Comparison of ENCODE assay signal across 35 cellular contexts in the genomic region with DNA sequence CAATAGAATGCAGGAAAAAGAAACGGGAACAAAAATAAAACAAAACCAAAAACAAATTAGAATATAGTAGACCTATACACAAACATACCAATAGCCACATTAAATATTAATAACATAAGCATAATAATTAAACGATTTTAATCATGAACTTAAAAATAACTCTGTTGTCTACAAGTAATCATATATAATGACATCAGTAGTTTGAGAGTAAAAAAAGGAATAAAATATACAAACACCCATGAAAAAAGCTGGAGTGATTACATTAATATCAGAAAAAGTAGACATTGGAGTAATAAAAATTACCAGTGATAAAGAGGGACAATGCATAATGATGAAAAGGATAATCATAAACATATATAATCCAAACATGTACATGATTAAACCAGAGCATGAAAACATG.
DNase-seq lines count a peak whose midpoint lies in the region; ATAC-seq, FAIRE-seq and TF ChIP-seq lines count a peak whose summit lies in the region.
"Had no signal": no experiment of that assay in that cellular context is flagged by ENCODE, and none has a peak within 500 bp of the region (broad histone marks: within the 10 kb centered on the region; RNA-seq: fewer than 3 reads in every experiment).

No MANE protein-coding gene starts in this region.

- H3K4me1 ChIP-seq in HepG2 (ENCODE audit: insufficient read depth, low read length) (no peaks in the 10 kb centered on the region), right lobe of liver (no peaks in the 10 kb centered on the region), HEK293 (ENCODE audit: control insufficient read depth, insufficient read depth, low read length) (no peaks in the 10 kb centered on the region), pancreas (no peaks in the 10 kb centered on the region)
- H3K4me1 ChIP-seq: A549; BE2C; BLaER1; BLaER1 treated with 17β-estradiol and CSF1 and Interleukin-3, amounts not matched to agents 10 nM and 100 nM; Caco-2 had no signal

- no peak for TF ChIP-seq RAD21 in HepG2 (CRISPR knock-in tag; IDR thresholded peaks at IDR 0.05)

- intact Hi-C loops in HepG2 (cut with micrococcal nuclease; ENCODE audit: unreplicated experiment) (no loop called here), right lobe of liver (cut with DNase I) (no loop called here), pancreas (cut with DNase I) (no loop called here)

- TF ChIP-seq POLR2A in HepG2 (IDR thresholded peaks at IDR 0.05; ENCODE audit: insufficient read depth in 1 of 2, low read depth in 2 of 2, low read length in 2 of 2) = no peak
- no peak for TF ChIP-seq POLR2A in right lobe of liver (IDR thresholded peaks at IDR 0.05)

- H3K27me3 ChIP-seq in HepG2 (ENCODE audit: control insufficient read depth in 1 of 2, insufficient read depth in 2 of 2, low read length in 2 of 2) = no peaks in the 10 kb centered on the region
- no peaks in the 10 kb centered on the region for H3K27me3 ChIP-seq in right lobe of liver
- H3K27me3 ChIP-seq in pancreas = no peaks in the 10 kb centered on the region
- H3K27me3 ChIP-seq: BE2C; BLaER1; BLaER1 treated with 17β-estradiol and CSF1 and Interleukin-3, amounts not matched to agents 10 nM and 100 nM had no signal

- no peak overlapping the region for H3K4me2 ChIP-seq in HepG2 (ENCODE audit: low read depth, low read length)
- H3K4me2 ChIP-seq: A549; BLaER1; BLaER1 treated with 17β-estradiol and CSF1 and Interleukin-3, amounts not matched to agents 10 nM and 100 nM had no signal

- POLR2A ChIA-PET in HepG2 (lab: Yijun Ruan, JAX) (no interaction called here), HEK293 (lab: Yijun Ruan, JAX) (no interaction called here)

- in situ Hi-C loops in HepG2 (cut with HindIII; ENCODE audit: extremely low pct_ligation_motif_present, low pct_unique_long_range_greater_than_20kb) = no loop called here

- WGBS in HepG2 (ENCODE audit: low lambda C conversion rate) = 0% methylated on average over 2 of the region's 2 CpGs
- 38% methylated on average over 2 of the region's 2 CpGs for WGBS in right lobe of liver (ENCODE audit: insufficient coverage, low coverage, low lambda C conversion rate, missing lambda C conversion rate)
- 53 to 60% methylated on average over 2 of the region's 2 CpGs for WGBS in pancreas, 2 donors

- CTCF ChIA-PET in HepG2 (lab: Yijun Ruan, JAX; ENCODE audit: low intra/inter-chr PET ratio, low total read pairs) (no interaction called here), HEK293 (lab: Yijun Ruan, JAX) (no interaction called here)

- TF ChIP-seq EP300 in HepG2 (IDR thresholded peaks at IDR 0.05; ENCODE audit: low read depth in 2 of 2, low read length in 2 of 2) = no peak
- TF ChIP-seq EP300 in HepG2 (CRISPR knock-in tag; IDR thresholded peaks at IDR 0.05; ENCODE audit: borderline replicate concordance) = no peak

- ATAC-seq in HepG2 (no peak), right lobe of liver (no peak), pancreas (no peak), GM21367 (IDR thresholded peaks at IDR 0.05; ENCODE audit: unreplicated experiment) (no peak)
- ATAC-seq: A549; CD8-positive, alpha-beta T cell had no signal

- DNase-seq in HepG2 (ENCODE audit: low spot score) (no peak), right lobe of liver (no peak), pancreas (no peak), OCI-M2 (lab: John Stamatoyannopoulos, UW; ENCODE audit: unreplicated experiment) (no peak)
- no peak for DNase-seq in stimulated activated CD4-positive, alpha-beta T cell treated with anti-CD3 and anti-CD28 coated beads, Interleukin-2, amount 100 ng/mL, for 24 hours
- DNase-seq: 8988T; ACHN; AML-193; BE2C; C1 segment of cervical spinal cord; Caco-2; Calu3; CD4-positive, alpha-beta memory T cell; CD4-positive, alpha-beta T cell; CD4-positive, CD25-positive, alpha-beta regulatory T cell; CD8-positive, alpha-beta memory T cell; CD8-positive, alpha-beta T cell; COR-L47; DMS 273 treated with DMSO at 0.1 percent for 48 hours; DMS153; DMS53; DMS79; DMS79 treated with DMSO at 0.1 percent for 48 hours; DND-41; EL had no signal

- BruUV-seq in HepG2 (replicated peaks; lab: Mats Ljungman, UMichigan) = no TSS peak

- TF ChIP-seq CTCF in HepG2 (CRISPR knock-in tag; IDR thresholded peaks at IDR 0.05) (no peak), right lobe of liver (IDR thresholded peaks at IDR 0.05) (no peak), HEK293 (tag by site-specific recombination; IDR thresholded peaks at IDR 0.05) (no peak), pancreas (IDR thresholded peaks at IDR 0.05) (no peak)

- H3K9me3 ChIP-seq in HepG2 (ENCODE audit: low read length) (no peaks in the 10 kb centered on the region), right lobe of liver (no peaks in the 10 kb centered on the region), HEK293 (ENCODE audit: control insufficient read depth, insufficient read depth, low read depth, low read length) (no peaks in the 10 kb centered on the region), pancreas (no peaks in the 10 kb centered on the region)
- H3K9me3 ChIP-seq: A549; BE2C; BLaER1; BLaER1 treated with 17β-estradiol and CSF1 and Interleukin-3, amounts not matched to agents 10 nM and 100 nM; Caco-2 had no signal

- no peaks in the 10 kb centered on the region for H3K79me2 ChIP-seq in HepG2 (ENCODE audit: insufficient read depth, low read length)

- H2AFZ ChIP-seq in HepG2 (ENCODE audit: low read length) = no peak overlapping the region

- FAIRE-seq in HepG2 (lab: Jason Lieb, UNC) (no peak), G401.6 (lab: Jason Lieb, UNC) (peak; percentile 27), pancreas (lab: Jason Lieb, UNC) (peak; percentile 60)
- FAIRE-seq: A204.1, D721Med had no signal

- H3K36me3 ChIP-seq in HepG2 (replicated peaks in 1 of 2; ENCODE audit: control insufficient read depth in 1 of 2, insufficient read depth in 2 of 2, low read length in 2 of 2) (no peaks in the 10 kb centered on the region), right lobe of liver (no peaks in the 10 kb centered on the region), HEK293 (ENCODE audit: control insufficient read depth in 2 of 2, insufficient read depth in 1 of 2, low read length in 2 of 2) (no peaks in the 10 kb centered on the region), pancreas (no peaks in the 10 kb centered on the region)
- H3K36me3 ChIP-seq: BE2C; BLaER1; BLaER1 treated with 17β-estradiol and CSF1 and Interleukin-3, amounts not matched to agents 10 nM and 100 nM had no signal

- H3K4me3 ChIP-seq in HepG2 (replicated peaks in 1 of 3; ENCODE audit: insufficient read depth in 1 of 3, low read depth in 2 of 3, low read length in 3 of 3) (no peak overlapping the region), right lobe of liver (no peak overlapping the region), HEK293 (ENCODE audit: low read depth, low read length) (no peak overlapping the region), pancreas (no peak overlapping the region)
- H3K4me3 ChIP-seq: A549; BLaER1; BLaER1 treated with 17β-estradiol and CSF1 and Interleukin-3, amounts not matched to agents 10 nM and 100 nM had no signal

- H4K20me1 ChIP-seq in HepG2 (ENCODE audit: insufficient read depth, low read length) = no peaks in the 10 kb centered on the region
- H4K20me1 ChIP-seq: BLaER1; BLaER1 treated with 17β-estradiol and CSF1 and Interleukin-3, amounts not matched to agents 10 nM and 100 nM had no signal

- H3K27ac ChIP-seq in HepG2 (ENCODE audit: extremely low read length, insufficient read depth, low read length) = no peak overlapping the region
- H3K27ac ChIP-seq in right lobe of liver = no peak overlapping the region
- no peak overlapping the region for H3K27ac ChIP-seq in HEK293 (ENCODE audit: extremely low read depth, low read depth, low read length)
- no peak overlapping the region for H3K27ac ChIP-seq in pancreas
- H3K27ac ChIP-seq: 22Rv1; A549; BLaER1; BLaER1 treated with 17β-estradiol and CSF1 and Interleukin-3, amounts not matched to agents 10 nM and 100 nM; C4-2B had no signal

- H3K9ac ChIP-seq in HepG2 (ENCODE audit: insufficient read depth, low read depth, low read length) = no peak overlapping the region
- H3K9ac ChIP-seq: BLaER1; BLaER1 treated with 17β-estradiol and CSF1 and Interleukin-3, amounts not matched to agents 10 nM and 100 nM had no signal

TF ChIP-seq in HepG2, 621 proteins besides CTCF, POLR2A, EP300 and RAD21 (continues in another document):
- peak; percentile 87 for TF ChIP-seq CREB1 (IDR thresholded peaks at IDR 0.05)
- no peak for TF ChIP-seq CREB1 (CRISPR knock-in tag; IDR thresholded peaks at IDR 0.05)
- no peak for TF ChIP-seq ZNF274 (CRISPR knock-in tag; IDR thresholded peaks at IDR 0.05)
- TF ChIP-seq, protein P1, sequence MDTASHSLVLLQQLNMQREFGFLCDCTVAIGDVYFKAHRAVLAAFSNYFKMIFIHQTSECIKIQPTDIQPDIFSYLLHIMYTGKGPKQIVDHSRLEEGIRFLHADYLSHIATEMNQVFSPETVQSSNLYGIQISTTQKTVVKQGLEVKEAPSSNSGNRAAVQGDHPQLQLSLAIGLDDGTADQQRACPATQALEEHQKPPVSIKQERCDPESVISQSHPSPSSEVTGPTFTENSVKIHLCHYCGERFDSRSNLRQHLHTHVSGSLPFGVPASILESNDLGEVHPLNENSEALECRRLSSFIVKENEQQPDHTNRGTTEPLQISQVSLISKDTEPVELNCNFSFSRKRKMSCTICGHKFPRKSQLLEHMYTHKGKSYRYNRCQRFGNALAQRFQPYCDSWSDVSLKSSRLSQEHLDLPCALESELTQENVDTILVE (CRISPR knock-in tag; IDR thresholded peaks at IDR 0.05) = no peak
- TF ChIP-seq CCAR2 (optimal IDR thresholded peaks at IDR 0.05; ENCODE audit: low read depth, low read length) = no peak
- peak; percentile 97 for TF ChIP-seq ATF7 (IDR thresholded peaks at IDR 0.05)
- TF ChIP-seq ATF7 (CRISPR knock-in tag; IDR thresholded peaks at IDR 0.05) = no peak
- no peak for TF ChIP-seq MIER2 (CRISPR knock-in tag; IDR thresholded peaks at IDR 0.05)

TF ChIP-seq in HEK293, 187 proteins besides CTCF, POLR2A, EP300 and RAD21 (continues in another document):
- TF ChIP-seq, protein P2, sequence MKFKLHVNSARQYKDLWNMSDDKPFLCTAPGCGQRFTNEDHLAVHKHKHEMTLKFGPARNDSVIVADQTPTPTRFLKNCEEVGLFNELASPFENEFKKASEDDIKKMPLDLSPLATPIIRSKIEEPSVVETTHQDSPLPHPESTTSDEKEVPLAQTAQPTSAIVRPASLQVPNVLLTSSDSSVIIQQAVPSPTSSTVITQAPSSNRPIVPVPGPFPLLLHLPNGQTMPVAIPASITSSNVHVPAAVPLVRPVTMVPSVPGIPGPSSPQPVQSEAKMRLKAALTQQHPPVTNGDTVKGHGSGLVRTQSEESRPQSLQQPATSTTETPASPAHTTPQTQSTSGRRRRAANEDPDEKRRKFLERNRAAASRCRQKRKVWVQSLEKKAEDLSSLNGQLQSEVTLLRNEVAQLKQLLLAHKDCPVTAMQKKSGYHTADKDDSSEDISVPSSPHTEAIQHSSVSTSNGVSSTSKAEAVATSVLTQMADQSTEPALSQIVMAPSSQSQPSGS (tag by site-specific recombination; IDR thresholded peaks at IDR 0.05; ENCODE audit: low read depth) = peak; percentile 83
